Comparison of ENCODE assay signal across 11 cellular contexts in the genomic region with DNA sequence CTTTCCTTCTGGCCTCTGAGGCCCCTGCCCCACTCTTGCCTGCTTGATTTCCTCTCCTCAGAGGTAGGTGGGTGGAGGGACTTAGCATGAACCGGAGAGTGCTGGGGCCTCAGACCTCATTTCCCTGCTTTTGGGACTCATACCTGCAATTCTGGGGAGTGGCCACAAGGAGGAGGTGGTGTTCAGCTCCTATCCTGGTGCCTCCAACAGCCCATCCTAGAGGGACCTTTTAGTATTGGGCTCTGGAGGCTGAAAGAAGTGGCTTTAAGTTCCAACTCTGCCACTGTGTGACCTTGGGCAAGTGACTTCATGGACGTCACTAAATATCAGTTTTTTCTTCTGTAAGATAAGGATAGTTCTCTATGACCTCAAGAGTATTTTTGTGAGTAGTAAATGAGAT.
DNase-seq lines count a peak whose midpoint lies in the region; ATAC-seq and TF ChIP-seq lines count a peak whose summit lies in the region.
"Had no signal": no experiment of that assay in that cellular context is flagged by ENCODE, and none has a peak within 500 bp of the region (broad histone marks: within the 10 kb centered on the region; RNA-seq: fewer than 3 reads in every experiment).

No MANE protein-coding gene starts in this region.

- H3K4me3 ChIP-seq in BE2C (ENCODE audit: low read depth, low read length), result no peak overlapping the region
- H3K4me3 ChIP-seq in WI38 (ENCODE audit: low read depth, low read length), result no peak overlapping the region
- H3K4me3 ChIP-seq: MG63 had no signal

- no peak overlapping the region for H2BK12ac ChIP-seq in H9 (ENCODE audit: insufficient read length, low read depth, low read length)

- no peak for TF ChIP-seq POLR2A in GM18505 (IDR thresholded peaks at IDR 0.05; ENCODE audit: borderline replicate concordance, extremely low read depth, insufficient read depth, insufficient read length)

- H3K9me3 ChIP-seq in BE2C, result 0 out of 2 replicates have a peak, but pooled peaks cover 3% of the 10 kb centered on the region
- peaks cover 8% of the 10 kb centered on the region for H3K9me3 ChIP-seq in H9 (ENCODE audit: control insufficient read depth, low read depth, low read length)

- peaks cover 4% of the 10 kb centered on the region in 2 experiments; a peak in 3 of 4 replicates for H3K4me1 Mint-ChIP-seq in H9

- no peak overlapping the region for H2AK5ac ChIP-seq in H9 (ENCODE audit: insufficient read length, low read length)

- H4K8ac ChIP-seq in H9 (replicated peaks; ENCODE audit: insufficient read length, low read depth, low read length), result no peak overlapping the region

- peaks cover 3% of the 10 kb centered on the region; the same call in 1 of the 2 replicates for H3K36me3 ChIP-seq in BE2C

- H3K27me3 ChIP-seq in BE2C (no peaks in the 10 kb centered on the region), H9 (ENCODE audit: insufficient read depth, low read length) (no peaks in the 10 kb centered on the region)
- H3K27me3 ChIP-seq: MG63 had no signal

- no peaks in the 10 kb centered on the region for H4K20me1 ChIP-seq in H9 (ENCODE audit: control insufficient read depth, insufficient read depth, insufficient read length)

- no peak overlapping the region for H2BK120ac ChIP-seq in H9 (ENCODE audit: low read depth, low read length, poor library complexity, severe bottlenecking)

- H3K18ac ChIP-seq in H9 (ENCODE audit: insufficient read length, low read depth, low read length), result no peak overlapping the region

- H3K27ac Mint-ChIP-seq in H9, result peak overlapping the region in 1 of 3 experiments; percentile 44; a peak in 2 of 7 replicates
- H3K27ac Mint-ChIP-seq: activated naive CD8-positive, alpha-beta T cell had no signal

- H2BK20ac ChIP-seq in H9 (ENCODE audit: low read depth, low read length, poor library complexity, severe bottlenecking), result no peak overlapping the region

- no peak overlapping the region for H3K56ac ChIP-seq in H9 (ENCODE audit: insufficient read length, low read depth, low read length)

- H3K23me2 ChIP-seq in H9 (ENCODE audit: insufficient read length, low read depth, low read length, poor library complexity, severe bottlenecking), result no peaks in the 10 kb centered on the region

- H3K27ac ChIP-seq in H9 (ENCODE audit: insufficient read length, low read depth, low read length), result no peak overlapping the region

- H3K4me3 Mint-ChIP-seq in H9, result no peak overlapping the region
- H3K4me3 Mint-ChIP-seq: activated naive CD8-positive, alpha-beta T cell had no signal

- peaks cover 28 to 31% (median 29%) of the 10 kb centered on the region in 3 experiments for H3K36me3 Mint-ChIP-seq in H9 (ENCODE audit: insufficient read depth in 1 of 3, low read depth in 3 of 3)

- DNase-seq in BE2C (no peak), H9 (peak; percentile 52), iPS DF 4.7 (ENCODE audit: extremely low read depth, low spot score) (peak; percentile 16), NCI-H524 (lab: John Stamatoyannopoulos, UW) (no peak)
- DNase-seq: MG63; NK-92 treated with Interleukin-12 subunit alpha and Interleukin-12 subunit beta, amount 100 ng/mL, for 24 hours had no signal

- H3K79me1 ChIP-seq in H9 (ENCODE audit: insufficient read depth, low read depth, low read length, poor library complexity, severe bottlenecking), result peaks cover 2% of the 10 kb centered on the region

- peaks cover 13 to 18% of the 10 kb centered on the region in 2 experiments for H3K9me3 Mint-ChIP-seq in H9

- no peak overlapping the region for H2AFZ ChIP-seq in H9 (ENCODE audit: low read length)

- no peak overlapping the region for H4K5ac ChIP-seq in H9 (ENCODE audit: insufficient read length, low read depth, low read length)

- H2BK5ac ChIP-seq in H9 (ENCODE audit: insufficient read length, low read length), result no peak overlapping the region

- H2BK15ac ChIP-seq in H9 (ENCODE audit: low read depth, low read length), result no peak overlapping the region

- no peak overlapping the region for H3T11ph ChIP-seq in H9 (ENCODE audit: low read length)

- TF ChIP-seq CTCF in BE2C (IDR thresholded peaks at IDR 0.05; ENCODE audit: low read depth, low read length), result peak; percentile 71
- TF ChIP-seq CTCF in H9 (conservative IDR thresholded peaks at IDR 0.05), result peak; percentile 73
- TF ChIP-seq CTCF in WI38 (IDR thresholded peaks at IDR 0.05; ENCODE audit: low read depth, low read length), result peak; percentile 33

- no peak overlapping the region for H3K14ac ChIP-seq in H9 (ENCODE audit: insufficient read depth, low read length)

- no peak overlapping the region for H3K4me2 ChIP-seq in H9 (ENCODE audit: insufficient read depth, insufficient read length, low read length)

- H3K79me2 ChIP-seq in H9 (ENCODE audit: insufficient read depth, low read length), result no peaks in the 10 kb centered on the region

- WGBS in H9 (ENCODE audit: extremely low coverage, insufficient read length, low lambda C conversion rate), result no CpG with 5 or more reads among the region's 2 CpGs

- H3K9ac ChIP-seq in H9 (ENCODE audit: extremely low read depth, insufficient read length, low read length), result no peak overlapping the region

- ATAC-seq in HG03457 (IDR thresholded peaks at IDR 0.05; ENCODE audit: unreplicated experiment) (no peak), GM19455 (IDR thresholded peaks at IDR 0.05; ENCODE audit: unreplicated experiment) (no peak), GM18505 (IDR thresholded peaks at IDR 0.05; ENCODE audit: unreplicated experiment) (no peak)

- no peak overlapping the region for H4K91ac ChIP-seq in H9 (ENCODE audit: insufficient read length, low read depth, low read length)

- no peak overlapping the region for H3K4ac ChIP-seq in H9 (ENCODE audit: low read depth, low read length)

- H3K23ac ChIP-seq in H9 (ENCODE audit: insufficient read length, low read depth, low read length), result no peak overlapping the region

- H3K27me3 Mint-ChIP-seq in H9 (ENCODE audit: low read depth), result no peaks in the 10 kb centered on the region
- H3K27me3 Mint-ChIP-seq: activated naive CD8-positive, alpha-beta T cell had no signal

- no peaks in the 10 kb centered on the region; the same call in 1 of the 2 replicates for H3K4me1 ChIP-seq in BE2C
- H3K4me1 ChIP-seq in H9 (ENCODE audit: insufficient read depth, low read length), result no peaks in the 10 kb centered on the region

Comparison
In these comparisons a context has a peak if more than half of its experiments do, and no peak if none do; other contexts are left out.
1. DNase-seq: peak in H9 (single experiment) and iPS DF 4.7 (single experiment); none in BE2C (single experiment) and NCI-H524 (0 of 2).
2. Peak in every context shown above with its lines, with median percentiles within 50 percentile points of each other: CTCF ChIP-seq.